Comparison of ENCODE assay signal across 12 cellular contexts in genomic region chr15:57462391-57462790, GRCh38.
DNase-seq lines count a peak whose midpoint lies in the region; ATAC-seq and TF ChIP-seq lines count a peak whose summit lies in the region.
"Had no signal": no experiment of that assay in that cellular context is flagged by ENCODE, and none has a peak within 500 bp of the region (broad histone marks: within the 10 kb centered on the region; RNA-seq: fewer than 3 reads in every experiment).

No MANE protein-coding gene starts in this region.

- no peaks in the 10 kb centered on the region for H3K4me1 ChIP-seq in ascending aorta
- peaks cover 4% of the 10 kb centered on the region for H3K4me1 ChIP-seq in lower lobe of right lung

- intact Hi-C loops in ascending aorta (cut with DNase I) = loop anchor here (5.0 kb wide), 1 partner anchor 60 kb away; no protein-coding TSS in a partner anchor
- intact Hi-C loops in lower lobe of right lung (cut with DNase I) = no loop called here

- H3K36me3 Mint-ChIP-seq in HFFc6 (ENCODE audit: low read depth) = no peaks in the 10 kb centered on the region
- H3K36me3 Mint-ChIP-seq: activated CD4-positive, alpha-beta memory T cell treated with anti-CD3 and anti-CD28 coated beads for 36 hours; CD8-positive, alpha-beta memory T cell had no signal

- H3K36me3 ChIP-seq in ascending aorta = peaks cover 0 to 11% of the 10 kb centered on the region in 2 donors
- H3K36me3 ChIP-seq in lower lobe of right lung = peaks cover 9% of the 10 kb centered on the region
- H3K36me3 ChIP-seq: vagina had no signal

- peaks cover 15% of the 10 kb centered on the region for H3K27me3 Mint-ChIP-seq in HFFc6 (ENCODE audit: insufficient read depth)

- no peak for DNase-seq in AG04449 (ENCODE audit: low read depth, low spot score)
- no peak for DNase-seq in HFFc6
- no peak for DNase-seq in ascending aorta (ENCODE audit: low spot score in 2 of 2)
- DNase-seq in inferior parietal cortex (ENCODE audit: extremely low spot score) = peak; percentile 22
- no peak for DNase-seq in NCI-H526 treated with DMSO at 0.1 percent for 48 hours (lab: John Stamatoyannopoulos, UW)
- DNase-seq in lower lobe of right lung = no peak
- no peak for DNase-seq in HuH-7.5 (ENCODE audit: low spot score)
- DNase-seq in ureter (ENCODE audit: low spot score) = no peak
- DNase-seq: activated CD4-positive, alpha-beta memory T cell treated with anti-CD3 and anti-CD28 coated beads for 36 hours; CD8-positive, alpha-beta memory T cell; NCI-H226 had no signal

- POLR2A ChIA-PET in AG04449 (lab: Yijun Ruan, JAX) = no interaction called here

- CTCF ChIA-PET in AG04449 (lab: Yijun Ruan, JAX) = interaction anchor here (0.7 to 2.4 kb wide), 12 partner anchors 10 to 156 kb away, joined by 3 to 9 read pairs (median 4); no protein-coding TSS in a partner anchor

- H3K9me3 ChIP-seq in ascending aorta (no peaks in the 10 kb centered on the region), lower lobe of right lung (no peaks in the 10 kb centered on the region)
- H3K9me3 ChIP-seq: vagina had no signal

- no peak overlapping the region for H3K27ac ChIP-seq in ascending aorta
- no peak overlapping the region for H3K27ac ChIP-seq in lower lobe of right lung

- H3K27ac Mint-ChIP-seq in HFFc6 = no peak overlapping the region
- H3K27ac Mint-ChIP-seq: activated CD4-positive, alpha-beta memory T cell treated with anti-CD3 and anti-CD28 coated beads for 36 hours; CD8-positive, alpha-beta memory T cell had no signal

- H3K4me1 Mint-ChIP-seq in HFFc6 (ENCODE audit: low read depth) = no peaks in the 10 kb centered on the region
- H3K4me1 Mint-ChIP-seq: CD8-positive, alpha-beta memory T cell had no signal

- H3K4me3 Mint-ChIP-seq in HFFc6 = no peak overlapping the region
- H3K4me3 Mint-ChIP-seq: activated CD4-positive, alpha-beta memory T cell treated with anti-CD3 and anti-CD28 coated beads for 36 hours; CD8-positive, alpha-beta memory T cell had no signal

- no peaks in the 10 kb centered on the region for H3K9me3 Mint-ChIP-seq in HFFc6
- H3K9me3 Mint-ChIP-seq: activated CD4-positive, alpha-beta memory T cell treated with anti-CD3 and anti-CD28 coated beads for 36 hours; CD8-positive, alpha-beta memory T cell had no signal

- peak; percentile 3 for TF ChIP-seq CTCF in AG04449 (IDR thresholded peaks at IDR 0.05; ENCODE audit: insufficient read depth, low read length, missing control alignments)
- peak; percentile 50 for TF ChIP-seq CTCF in HFFc6 (IDR thresholded peaks at IDR 0.05)
- peak in 2 of 3 experiments; percentile 22 to 31 for TF ChIP-seq CTCF in ascending aorta (IDR thresholded peaks at IDR 0.05)
- TF ChIP-seq CTCF in lower lobe of right lung (IDR thresholded peaks at IDR 0.05) = no peak

- H3K4me3 ChIP-seq in AG04449 (ENCODE audit: low read depth, low read length) = no peak overlapping the region
- no peak overlapping the region for H3K4me3 ChIP-seq in ascending aorta
- H3K4me3 ChIP-seq in lower lobe of right lung = no peak overlapping the region
- H3K4me3 ChIP-seq: vagina had no signal

- ATAC-seq in lower lobe of right lung = no peak

- H3K27me3 ChIP-seq in ascending aorta (no peaks in the 10 kb centered on the region), lower lobe of right lung (ENCODE audit: low read depth) (no peaks in the 10 kb centered on the region)
- H3K27me3 ChIP-seq: vagina had no signal
